In genomic region chr17:28951428-28951990, GRCh38 we compare ENCODE assay signal across 1 cellular context.
TF ChIP-seq lines count a peak whose summit lies in the region.

Gene PHF12, minus strand, starts transcription at chr17:28951518. Its CDS starts 558 bp downstream, at chr17:28950960.

TF ChIP-seq in H1, 55 proteins besides CTCF, POLR2A, EP300 and RAD21 (continued from another document):
- TF ChIP-seq RNF2 (IDR thresholded peaks at IDR 0.05; ENCODE audit: borderline replicate concordance, low read depth, low read length, missing control alignments, poor library complexity, severe bottlenecking) (no peak), NRF1 (IDR thresholded peaks at IDR 0.05; ENCODE audit: low read depth, low read length) (peak; percentile 99), TBP (IDR thresholded peaks at IDR 0.05; ENCODE audit: low read depth, low read length) (peak; percentile 69), TAF1 (IDR thresholded peaks at IDR 0.05; ENCODE audit: low read depth, low read length) (peak; percentile 81), CREB1 (IDR thresholded peaks at IDR 0.05) (peak; percentile 29), SP4 (IDR thresholded peaks at IDR 0.05; ENCODE audit: low read length) (peak; percentile 89; the same call in 1 of the 2 replicates), CHD7 (IDR thresholded peaks at IDR 0.05; ENCODE audit: insufficient replicate concordance, low read length) (no peak), TEAD4 (IDR thresholded peaks at IDR 0.05; ENCODE audit: low read depth, low read length) (peak; percentile 24; the same call in 1 of the 2 replicates), ZNF274 (IDR thresholded peaks at IDR 0.05; ENCODE audit: borderline replicate concordance, extremely low read depth, low read length) (no peak), KDM5A (IDR thresholded peaks at IDR 0.05; ENCODE audit: low read length) (no peak), CTBP2 (IDR thresholded peaks at IDR 0.05; ENCODE audit: borderline replicate concordance, insufficient read depth, insufficient read length, low read length) (no peak), CBX8 (IDR thresholded peaks at IDR 0.05; ENCODE audit: borderline replicate concordance, low read depth, low read length) (no peak), ASH2L (IDR thresholded peaks at IDR 0.05; ENCODE audit: low read length) (peak; percentile 51), GTF2F1 (IDR thresholded peaks at IDR 0.05; ENCODE audit: borderline replicate concordance, low read depth, low read length) (no peak), FOSL1 (IDR thresholded peaks at IDR 0.05; ENCODE audit: insufficient read depth, low read depth, low read length) (0 out of 2 replicates have a peak, but pooled peaks have one; percentile 56)
TF ChIP-seq in H1: peak in this region for 11.
